Comparison of ENCODE assay signal across 16 cellular contexts in the genomic region with DNA sequence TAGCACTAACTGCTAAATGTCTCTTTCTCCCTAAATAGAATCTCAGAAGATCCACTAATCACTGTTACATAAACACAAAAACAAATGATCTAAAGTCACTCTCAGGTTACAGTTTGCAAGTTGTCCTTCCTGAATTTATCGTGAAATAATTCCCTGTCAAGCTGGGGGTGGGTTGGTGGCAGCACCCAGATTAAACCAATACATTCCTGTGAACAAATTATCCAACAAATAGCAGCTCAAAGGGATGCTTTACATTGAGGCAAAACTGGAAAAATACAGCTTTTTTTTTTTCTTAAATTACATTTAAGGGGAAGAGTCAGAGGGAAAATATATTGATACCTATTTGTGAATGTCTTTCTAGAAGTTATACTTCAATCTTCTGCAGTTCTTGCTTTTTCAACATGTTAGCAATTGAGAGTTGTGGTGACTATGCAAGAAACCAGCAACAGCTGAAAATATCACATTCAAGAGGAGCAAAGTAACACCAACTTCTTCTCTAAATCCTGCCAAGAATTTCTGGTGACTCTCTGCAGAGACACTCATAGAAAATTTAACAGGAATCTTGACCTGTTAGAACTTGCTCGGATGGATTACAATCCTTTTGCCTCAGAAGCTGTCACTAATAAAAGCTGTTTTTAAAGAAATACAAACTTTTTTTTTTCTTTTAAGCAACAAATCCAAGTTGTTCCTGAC. TPM values are rescaled to one million over a fixed set of nuclear protein-coding genes. Genes with fewer than 3 reads are reported as not detected.
DNase-seq lines count a peak whose midpoint lies in the region; ATAC-seq, FAIRE-seq and TF ChIP-seq lines count a peak whose summit lies in the region.
"Had no signal": no experiment of that assay in that cellular context is flagged by ENCODE, and none has a peak within 500 bp of the region (broad histone marks: within the 10 kb centered on the region; RNA-seq: fewer than 3 reads in every experiment).

No MANE protein-coding gene starts in this region.

- no peak for TF ChIP-seq CTCF in astrocyte (IDR thresholded peaks at IDR 0.05; ENCODE audit: insufficient read depth, low read depth, low read length)
- no peak for TF ChIP-seq CTCF in heart left ventricle (IDR thresholded peaks at IDR 0.05)
- no peak for TF ChIP-seq CTCF in retinal pigment epithelial cell (conservative IDR thresholded peaks at IDR 0.05; ENCODE audit: low read depth, low read length)

- H3K9me3 ChIP-seq in astrocyte (ENCODE audit: insufficient read depth, low read depth, low read length): no peaks in the 10 kb centered on the region
- H3K9me3 ChIP-seq in heart left ventricle: no peaks in the 10 kb centered on the region
- H3K9me3 ChIP-seq: SJSA1 had no signal

- no peak for FAIRE-seq in astrocyte (lab: Jason Lieb, UNC)

- H3K4me1 Mint-ChIP-seq in astrocyte (ENCODE audit: low read depth, unreplicated experiment): peaks cover 10% of the 10 kb centered on the region

- peak; percentile 35 for DNase-seq in GM04503 (ENCODE audit: low read depth)
- DNase-seq in astrocyte (ENCODE audit: low read depth): peak; percentile 48
- DNase-seq in heart left ventricle: no peak
- DNase-seq in retinal pigment epithelial cell (ENCODE audit: low read depth): peak; percentile 19
- DNase-seq in mesenteric fat pad (ENCODE audit: low spot score): no peak
- no peak for DNase-seq in COLO829 (ENCODE audit: low spot score)
- no peak for DNase-seq in amniotic stem cell (lab: John Stamatoyannopoulos, UW)
- DNase-seq: GF-D8; NCI-H1930; NCI-H82; stimulated activated naive CD8-positive, alpha-beta T cell treated with anti-CD3 and anti-CD28 coated beads, Interleukin-15, Interleukin-2, amounts not matched to agents 100 U/mL and 50 U/mL, for 24 hours had no signal

- H3K27me3 Mint-ChIP-seq in astrocyte (ENCODE audit: low read depth, unreplicated experiment): no peaks in the 10 kb centered on the region

- H3K4me1 ChIP-seq in astrocyte (ENCODE audit: insufficient read depth, low read length): peaks cover 9% of the 10 kb centered on the region
- peaks cover 0 to 54% (median 15%) of the 10 kb centered on the region in 12 donors for H3K4me1 ChIP-seq in heart left ventricle
- H3K4me1 ChIP-seq: SJSA1 had no signal

- no peaks in the 10 kb centered on the region for H3K9me3 Mint-ChIP-seq in astrocyte (ENCODE audit: unreplicated experiment)

- no peak overlapping the region for H3K4me3 ChIP-seq in astrocyte (ENCODE audit: insufficient read depth, low read depth, low read length)
- no peak overlapping the region for H3K4me3 ChIP-seq in heart left ventricle
- H3K4me3 ChIP-seq in retinal pigment epithelial cell (ENCODE audit: low read length): no peak overlapping the region
- H3K4me3 ChIP-seq: SJSA1 had no signal

- peaks cover 1% of the 10 kb centered on the region for H3K36me3 Mint-ChIP-seq in astrocyte (ENCODE audit: low read depth, unreplicated experiment)

- H3K79me2 ChIP-seq in astrocyte (ENCODE audit: insufficient read depth, low read length): no peaks in the 10 kb centered on the region
- H3K79me2 ChIP-seq: parathyroid adenoma had no signal

- TF ChIP-seq POLR2A in heart left ventricle (IDR thresholded peaks at IDR 0.05): no peak

- 26 to 44% (median 35%) methylated on average over 2 of the region's 2 CpGs for WGBS in heart left ventricle, 4 donors

- intact Hi-C loops in heart left ventricle (cut with DNase I): loop anchor here in 2 of 10 donors (5.0 kb wide), 2 partner anchors 32 to 37 kb away; no protein-coding TSS in a partner anchor

- H3K4me2 ChIP-seq in astrocyte (ENCODE audit: low read length): no peak overlapping the region

- H4K20me1 ChIP-seq in astrocyte (ENCODE audit: insufficient read depth, low read length): no peaks in the 10 kb centered on the region

- no peak overlapping the region for H2AFZ ChIP-seq in astrocyte (ENCODE audit: low read depth, low read length)
- H2AFZ ChIP-seq: parathyroid adenoma had no signal

- H3K36me3 ChIP-seq in astrocyte (ENCODE audit: insufficient read depth, low read length) (no peaks in the 10 kb centered on the region), heart left ventricle (peaks cover 0 to 5% (median 0%) of the 10 kb centered on the region in 9 donors)
- H3K36me3 ChIP-seq: SJSA1 had no signal

- H3K27me3 ChIP-seq in astrocyte (ENCODE audit: insufficient read depth, low read length) (no peaks in the 10 kb centered on the region), heart left ventricle (no peaks in the 10 kb centered on the region)

- H3K27ac Mint-ChIP-seq in astrocyte (ENCODE audit: unreplicated experiment): no peak overlapping the region

- no peak for ATAC-seq in heart left ventricle
- no peak for ATAC-seq in HG02852 (IDR thresholded peaks at IDR 0.05; ENCODE audit: unreplicated experiment)
- ATAC-seq: stimulated activated naive CD8-positive, alpha-beta T cell treated with anti-CD3 and anti-CD28 coated beads, Interleukin-15, Interleukin-2, amounts not matched to agents 100 U/mL and 50 U/mL, for 24 hours had no signal

- H3K9ac ChIP-seq in astrocyte (ENCODE audit: low read length): no peak overlapping the region
- H3K9ac ChIP-seq: parathyroid adenoma had no signal

- H3K27ac ChIP-seq in astrocyte (ENCODE audit: low read depth, low read length): no peak overlapping the region
- H3K27ac ChIP-seq in heart left ventricle: peak overlapping the region in 7 of 12 donors; percentile 6 to 61 (median 37)
- H3K27ac ChIP-seq: parathyroid adenoma, SJSA1 had no signal

- no peak overlapping the region for H3K4me3 Mint-ChIP-seq in astrocyte (ENCODE audit: unreplicated experiment)

RNA-seq across cellular contexts. Expression of a gene that starts 18.9 kb away (rescaled TPM):
- total RNA-seq in astrocyte (not detected in 2 replicates), heart left ventricle (1,000 to 10,000 TPM in 3 of 9 donors, 100 to 1,000 TPM in 6; 348 to 1,479 (median 780) TPM), mesenteric fat pad (not detected)
- polyA plus RNA-seq in heart left ventricle: 100 to 1,000 TPM; 202 to 467 TPM
- total RNA-seq: dermis microvascular lymphatic vessel endothelial cell, lower leg skin, SJSA1 had no signal

Comparison
In these comparisons a context has a peak if more than half of its experiments do, and no peak if none do; other contexts are left out.
1. DNase-seq: peak in GM04503 (single experiment), astrocyte (single experiment) and retinal pigment epithelial cell (single experiment); none in heart left ventricle (0 of 5), mesenteric fat pad (single experiment), COLO829 (single experiment) and amniotic stem cell (single experiment).
2. RNA of a gene that starts 18.9 kb away (total RNA-seq): 348 to 1,479 TPM in heart left ventricle; not detected in astrocyte and not detected in mesenteric fat pad (single experiment); every median in the first group is over 100 times any median in the second.